In the genomic region with DNA sequence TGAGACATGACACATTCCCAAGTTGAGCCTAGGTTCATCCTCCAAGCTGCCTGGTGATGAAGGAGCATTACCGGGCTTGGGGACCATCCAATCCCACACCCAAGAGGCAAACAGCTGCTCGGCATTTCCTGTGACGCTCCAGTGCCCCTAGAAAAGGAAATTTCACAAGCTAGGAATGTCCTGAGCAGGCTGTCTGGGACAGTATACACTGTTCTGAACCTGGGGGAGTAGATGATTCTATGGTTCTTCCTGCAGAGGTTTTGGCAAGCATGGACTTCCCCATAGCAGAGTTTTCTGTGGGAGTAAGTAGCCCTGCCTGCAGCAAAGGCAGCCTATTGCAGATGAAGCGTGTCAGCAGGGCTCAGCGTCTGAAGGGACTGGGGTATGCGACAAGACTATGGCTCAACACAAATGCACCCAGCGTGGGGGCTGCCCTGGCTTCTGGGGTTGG, we compare ENCODE assay signal across 8 cellular contexts. TPM values are rescaled to one million over a fixed set of nuclear protein-coding genes. Genes with fewer than 3 reads are reported as not detected.
DNase-seq lines count a peak whose midpoint lies in the region; ATAC-seq and TF ChIP-seq lines count a peak whose summit lies in the region.

No MANE protein-coding gene starts in this region.

- peak overlapping the region; percentile 100 for H3K27ac Mint-ChIP-seq in natural killer cell treated with Interleukin-12 subunit alpha and Interleukin-12 subunit beta and Interleukin-15 and Interleukin-18, amount 100 ng/mL, for 72 hours

- H3K4me3 Mint-ChIP-seq in natural killer cell treated with Interleukin-12 subunit alpha and Interleukin-12 subunit beta and Interleukin-15 and Interleukin-18, amount 100 ng/mL, for 72 hours: peak overlapping the region; percentile 54

- TF ChIP-seq CTCF in epithelial cell of proximal tubule (conservative IDR thresholded peaks at IDR 0.05; ENCODE audit: low read depth, low read length): no peak

- ATAC-seq in natural killer cell treated with Interleukin-12 subunit alpha and Interleukin-12 subunit beta and Interleukin-15 and Interleukin-18, amount 100 ng/mL, for 72 hours: peak in 1 of 2 donors; percentile 37
- no peak for ATAC-seq in GM18519 (IDR thresholded peaks at IDR 0.05; ENCODE audit: low FRiP score, unreplicated experiment)
- ATAC-seq in GM19395 (IDR thresholded peaks at IDR 0.05; ENCODE audit: unreplicated experiment): no peak

- no peaks in the 10 kb centered on the region for H3K27me3 Mint-ChIP-seq in natural killer cell treated with Interleukin-12 subunit alpha and Interleukin-12 subunit beta and Interleukin-15 and Interleukin-18, amount 100 ng/mL, for 72 hours

- peaks cover 2% of the 10 kb centered on the region for H3K9me3 Mint-ChIP-seq in natural killer cell treated with Interleukin-12 subunit alpha and Interleukin-12 subunit beta and Interleukin-15 and Interleukin-18, amount 100 ng/mL, for 72 hours

- H3K4me3 ChIP-seq in epithelial cell of proximal tubule (ENCODE audit: low read depth, low read length): no peak overlapping the region

- DNase-seq in AML-193 (lab: John Stamatoyannopoulos, UW) (peak; percentile 75 to 82), NCI-H226 (peak; percentile 85), epithelial cell of proximal tubule (ENCODE audit: low read depth) (peak; percentile 91), NCI-H1105 treated with DMSO at 0.1 percent for 48 hours (lab: John Stamatoyannopoulos, UW) (no peak)
- no peak for DNase-seq in natural killer cell treated with Interleukin-12 subunit alpha and Interleukin-12 subunit beta and Interleukin-15 and Interleukin-18, amount 100 ng/mL, for 72 hours (ENCODE audit: low spot score)
- DNase-seq in activated CD4-positive, CD25-positive, alpha-beta regulatory T cell (lab: John Stamatoyannopoulos, UW): no peak

- H3K36me3 Mint-ChIP-seq in natural killer cell treated with Interleukin-12 subunit alpha and Interleukin-12 subunit beta and Interleukin-15 and Interleukin-18, amount 100 ng/mL, for 72 hours: no peaks in the 10 kb centered on the region

- peaks cover 46 to 56% of the 10 kb centered on the region in 2 donors for H3K4me1 Mint-ChIP-seq in natural killer cell treated with Interleukin-12 subunit alpha and Interleukin-12 subunit beta and Interleukin-15 and Interleukin-18, amount 100 ng/mL, for 72 hours (ENCODE audit: low read depth in 2 of 2)

RNA-seq across cellular contexts. Expression of a gene that starts 47.4 kb away (rescaled TPM):
- 95.4 and 151 TPM in 2 replicates for total RNA-seq in epithelial cell of proximal tubule
- total RNA-seq in natural killer cell treated with Interleukin-12 subunit alpha and Interleukin-12 subunit beta and Interleukin-15 and Interleukin-18, amount 100 ng/mL, for 72 hours: 100 to 1,000 TPM; 317 to 354 TPM

Comparison
In these comparisons a context has a peak if more than half of its experiments do, and no peak if none do; other contexts are left out.
1. DNase-seq: peak in AML-193 (2 of 2), NCI-H226 (single experiment) and epithelial cell of proximal tubule (single experiment); none in natural killer cell treated with Interleukin-12 subunit alpha and Interleukin-12 subunit beta and Interleukin-15 and Interleukin-18, amount 100 ng/mL, for 72 hours (single experiment), activated CD4-positive, CD25-positive, alpha-beta regulatory T cell (0 of 4) and NCI-H1105 treated with DMSO at 0.1 percent for 48 hours (single experiment).